2 cellular contexts compared by ENCODE assay signal in the genomic region with DNA sequence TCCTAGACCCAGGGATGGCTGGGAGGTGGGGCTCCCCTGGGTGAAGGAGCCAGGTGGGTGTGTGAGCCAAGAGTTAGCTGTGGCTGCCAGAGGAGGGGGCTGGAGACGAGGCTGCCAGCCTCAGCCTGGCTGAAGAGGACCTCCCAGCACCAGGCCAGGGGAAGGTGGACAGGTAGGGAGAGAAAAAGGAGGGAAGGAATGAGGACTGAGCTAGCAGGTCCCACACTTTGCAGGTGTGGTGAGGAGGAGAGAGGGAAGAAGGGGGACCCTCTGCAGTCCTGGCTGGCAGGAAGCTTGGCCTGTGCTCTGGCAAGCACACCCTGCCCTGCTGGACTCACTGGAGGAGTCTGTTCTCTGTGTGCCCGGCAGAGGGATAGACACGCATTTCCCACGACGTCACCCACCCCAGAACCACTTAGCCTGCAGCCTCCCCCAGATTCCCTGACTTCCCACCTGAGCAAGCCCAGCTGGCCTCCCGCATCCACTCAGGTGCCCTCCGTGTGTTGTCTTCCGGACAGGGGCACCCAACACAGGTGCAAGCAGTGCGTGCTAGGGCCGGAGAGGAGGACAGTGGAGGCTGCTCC.
TF ChIP-seq lines count a peak whose summit lies in the region.

No MANE protein-coding gene starts in this region.

TF ChIP-seq in HEK293, 187 proteins besides CTCF, POLR2A, EP300 and RAD21:
- TF ChIP-seq ZIC2 (tag by site-specific recombination; IDR thresholded peaks at IDR 0.05) (0 out of 2 replicates have a peak, but pooled peaks have one; percentile 18), ZNF366 (tag by site-specific recombination; conservative IDR thresholded peaks at IDR 0.05) (peak; percentile 56; the same call in 1 of the 2 replicates), SP7 (tag by site-specific recombination; IDR thresholded peaks at IDR 0.05) (no peak), KLF1 (tag by site-specific recombination; IDR thresholded peaks at IDR 0.05) (0 out of 2 replicates have a peak, but pooled peaks have one; percentile 6), ZFHX2 (tag by site-specific recombination; conservative IDR thresholded peaks at IDR 0.05) (peak; percentile 6; the same call in 1 of the 2 replicates)

TF ChIP-seq in H1, 55 proteins besides CTCF, POLR2A, EP300 and RAD21:
- TF ChIP-seq, protein P1, sequence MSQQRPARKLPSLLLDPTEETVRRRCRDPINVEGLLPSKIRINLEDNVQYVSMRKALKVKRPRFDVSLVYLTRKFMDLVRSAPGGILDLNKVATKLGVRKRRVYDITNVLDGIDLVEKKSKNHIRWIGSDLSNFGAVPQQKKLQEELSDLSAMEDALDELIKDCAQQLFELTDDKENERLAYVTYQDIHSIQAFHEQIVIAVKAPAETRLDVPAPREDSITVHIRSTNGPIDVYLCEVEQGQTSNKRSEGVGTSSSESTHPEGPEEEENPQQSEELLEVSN (IDR thresholded peaks at IDR 0.05) = peak; percentile 69
- TF ChIP-seq PHF8 (conservative IDR thresholded peaks at IDR 0.05; ENCODE audit: low read depth, low read length) = no peak
- TF ChIP-seq TCF12 (IDR thresholded peaks at IDR 0.05; ENCODE audit: low read depth, low read length) = no peak
